13 cellular contexts compared by ENCODE assay signal in the genomic region with DNA sequence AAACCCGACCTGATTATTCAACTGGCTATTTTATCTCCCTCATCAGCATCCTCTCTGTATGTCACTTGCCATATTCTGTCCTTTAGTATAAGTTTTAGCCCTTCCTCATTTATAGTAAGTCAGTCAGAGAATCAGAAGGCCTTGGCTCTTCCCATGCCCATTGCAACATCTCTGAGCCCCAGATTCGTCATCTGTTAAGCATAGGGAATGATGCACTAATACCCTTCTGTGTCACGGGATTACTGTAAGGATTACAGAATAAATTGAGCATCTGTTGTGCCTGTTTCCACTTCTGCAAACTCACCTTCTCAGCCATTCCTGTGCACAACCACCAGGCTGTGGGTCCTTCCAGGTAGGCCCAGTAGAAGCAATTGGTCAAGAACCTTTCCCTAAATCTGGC.
"Had no signal": no experiment of that assay in that cellular context is flagged by ENCODE, and none has a peak within 500 bp of the region (broad histone marks: within the 10 kb centered on the region; RNA-seq: fewer than 3 reads in every experiment).

No MANE protein-coding gene starts in this region.

- ATAC-seq: natural killer cell; stimulated activated memory B cell treated with anti-CD40 and anti-IgM and Interleukin-4, amounts not matched to agents 10 μg/mL and 1 μg/mL and 100 μg/mL, for 72 hours had no signal

- DNase-seq: activated CD4-positive, alpha-beta T cell treated with anti-CD3 and anti-CD28 coated beads, Interleukin-2, amount 10 ng/mL, durations not matched to agents 7 days and 5 days; activated CD8-positive, alpha-beta memory T cell treated with anti-CD3 and anti-CD28 coated beads for 24 hours; activated naive CD8-positive, alpha-beta T cell treated with anti-CD3 and anti-CD28 coated beads, Interleukin-2, amount 10 ng/mL, durations not matched to agents 7 days and 5 days; anterior cingulate cortex; brain microvascular endothelial cell; effector CD8-positive, alpha-beta T cell; mesenchymal stem cell; natural killer cell; retina; stimulated activated CD4-positive, alpha-beta T cell treated with anti-CD3 and anti-CD28 coated beads, Interleukin-2, amount 100 ng/mL, for 48 hours; tibial artery; uterus had no signal
